4 cellular contexts compared by ENCODE assay signal in the genomic region with DNA sequence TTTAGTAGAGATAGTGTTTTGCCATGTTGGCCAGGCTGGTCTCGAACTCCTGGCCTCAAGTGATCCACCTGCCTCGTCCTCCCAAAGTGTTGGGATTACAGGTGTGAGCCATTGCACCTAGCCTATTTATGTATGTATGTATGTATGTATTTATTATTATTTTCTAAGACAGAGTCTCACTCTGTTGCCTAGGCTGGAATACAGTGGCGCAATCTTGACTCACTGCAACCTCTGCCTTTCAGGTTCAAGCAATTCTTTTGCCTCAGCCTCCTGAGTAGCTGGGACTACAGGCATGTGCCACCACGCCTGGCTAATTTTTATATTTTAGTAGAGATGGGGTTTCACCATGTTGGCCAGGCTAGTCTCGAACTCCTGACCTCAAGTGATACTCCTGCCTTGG. TPM values are rescaled to one million over a fixed set of nuclear protein-coding genes. Genes with fewer than 3 reads are reported as not detected.
"Had no signal": no experiment of that assay in that cellular context is flagged by ENCODE, and none has a peak within 500 bp of the region (broad histone marks: within the 10 kb centered on the region; RNA-seq: fewer than 3 reads in every experiment).

No MANE protein-coding gene starts in this region.

RNA-seq across cellular contexts. Expression of a gene that starts 35.9 kb away (rescaled TPM):
- polyA plus RNA-seq: SK-N-SH had no signal

RNA-seq across cellular contexts. Expression of a gene that starts 36.0 kb away (rescaled TPM):
- total RNA-seq: LHCN-M2, MCF 10A had no signal
- polyA plus RNA-seq: SK-N-SH had no signal

RNA-seq across cellular contexts. Expression of a gene that starts 53.2 kb away (rescaled TPM):
- total RNA-seq: OCI-LY7 had no signal
